ENCODE assay signal across 13 cellular contexts in the genomic region with DNA sequence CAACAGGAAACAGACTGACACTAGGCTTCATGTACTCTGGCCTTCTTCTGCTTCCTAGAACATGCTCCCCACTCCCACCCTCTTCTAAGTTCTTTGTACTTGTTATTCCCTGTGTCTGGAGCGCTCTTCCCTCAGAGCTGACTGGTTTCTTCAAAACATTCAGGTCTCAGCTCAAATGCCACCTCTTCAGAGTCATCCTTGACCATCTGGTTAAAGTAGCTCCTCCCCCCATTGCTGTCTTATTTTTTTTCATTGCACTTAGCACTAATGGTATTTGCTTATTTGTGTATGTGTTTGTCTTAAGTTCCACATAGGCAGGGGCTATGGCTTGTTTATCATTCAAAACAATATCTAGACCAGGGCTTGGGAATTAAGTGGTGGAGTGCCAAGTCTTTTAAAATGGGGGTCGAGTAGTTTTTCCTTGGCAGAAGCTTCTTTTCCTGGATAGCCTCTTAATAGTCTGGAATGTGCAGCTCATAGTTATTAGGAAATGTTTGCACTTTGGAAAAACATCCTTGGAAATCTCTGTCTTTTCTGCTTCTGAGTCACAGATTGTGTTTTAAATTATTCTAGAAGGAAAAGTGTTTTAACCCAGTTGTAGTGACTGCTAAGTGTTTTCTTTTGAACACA. TPM values are rescaled to one million over a fixed set of nuclear protein-coding genes. Genes with fewer than 3 reads are reported as not detected.
A peak's percentile ranks its signal among the peaks of the same experiment; 100 is the strongest.
DNase-seq lines count a peak whose midpoint lies in the region; ATAC-seq and TF ChIP-seq lines count a peak whose summit lies in the region.
"Had no signal": no experiment of that assay in that cellular context is flagged by ENCODE, and none has a peak within 500 bp of the region (broad histone marks: within the 10 kb centered on the region; RNA-seq: fewer than 3 reads in every experiment).

No MANE protein-coding gene starts in this region.

- ATAC-seq in stimulated activated naive CD8-positive, alpha-beta T cell treated with anti-CD3 and anti-CD28 coated beads, Interleukin-15, Interleukin-2, amounts not matched to agents 100 U/mL and 50 U/mL, for 24 hours: no peak
- no peak for ATAC-seq in GM21529 (IDR thresholded peaks at IDR 0.05; ENCODE audit: unreplicated experiment)
- ATAC-seq: foreskin keratinocyte had no signal

- no peak overlapping the region for H3K4me3 Mint-ChIP-seq in stimulated activated naive CD8-positive, alpha-beta T cell treated with anti-CD3 and anti-CD28 coated beads, Interleukin-15, Interleukin-2, amounts not matched to agents 100 ng/mL and 50 ng/mL, for 24 hours

- TF ChIP-seq CTCF in brain microvascular endothelial cell (IDR thresholded peaks at IDR 0.05; ENCODE audit: low read depth, low read length, missing control alignments) (no peak), OCI-LY7 (conservative IDR thresholded peaks at IDR 0.05; ENCODE audit: low read length) (no peak), GM13977 (IDR thresholded peaks at IDR 0.05; ENCODE audit: extremely low read depth, insufficient read depth, missing control alignments) (no peak)

- H3K4me3 ChIP-seq in brain microvascular endothelial cell (ENCODE audit: low read depth, low read length) (no peak overlapping the region), OCI-LY7 (ENCODE audit: low read depth, low read length, poor library complexity, severe bottlenecking) (no peak overlapping the region)

- H3K9me3 Mint-ChIP-seq in stimulated activated naive CD8-positive, alpha-beta T cell treated with anti-CD3 and anti-CD28 coated beads, Interleukin-15, Interleukin-2, amounts not matched to agents 100 ng/mL and 50 ng/mL, for 24 hours: no peaks in the 10 kb centered on the region
- H3K9me3 Mint-ChIP-seq: activated T-helper 2 cell treated with anti-CD3 and anti-CD28 coated beads, Interferon-gamma antibody, Interleukin-2, Interleukin-4, amounts not matched to agents 10 μg/mL and 5 μg/mL and 100 μg/mL, durations not matched to agents 14 hours and 24 hours and 36 hours had no signal

- H3K9me2 ChIP-seq in OCI-LY7 (ENCODE audit: insufficient read depth, low read length): no peaks in the 10 kb centered on the region

- H3K79me2 ChIP-seq in OCI-LY7 (ENCODE audit: insufficient read depth, low read depth, low read length): no peaks in the 10 kb centered on the region

- no TSS peak for BruUV-seq in OCI-LY7 (replicated peaks; lab: Mats Ljungman, UMichigan)

- intact Hi-C loops in OCI-LY7 (cut with micrococcal nuclease; ENCODE audit: unreplicated experiment): no loop called here

- CTCF ChIA-PET in OCI-LY7 (lab: Charles Lee; ENCODE audit: unreplicated experiment): no interaction called here

- peak overlapping the region; percentile 43 for H3K27ac Mint-ChIP-seq in stimulated activated naive CD8-positive, alpha-beta T cell treated with anti-CD3 and anti-CD28 coated beads, Interleukin-15, Interleukin-2, amounts not matched to agents 100 ng/mL and 50 ng/mL, for 24 hours
- H3K27ac Mint-ChIP-seq: activated T-helper 2 cell treated with anti-CD3 and anti-CD28 coated beads, Interferon-gamma antibody, Interleukin-2, Interleukin-4, amounts not matched to agents 10 μg/mL and 5 μg/mL and 100 μg/mL, durations not matched to agents 14 hours and 24 hours and 36 hours had no signal

- no peak overlapping the region for H2AFZ ChIP-seq in OCI-LY7 (ENCODE audit: low read length)

- no peaks in the 10 kb centered on the region for H4K20me1 ChIP-seq in OCI-LY7 (ENCODE audit: insufficient read depth, low read length)

- H3K36me3 Mint-ChIP-seq in stimulated activated naive CD8-positive, alpha-beta T cell treated with anti-CD3 and anti-CD28 coated beads, Interleukin-15, Interleukin-2, amounts not matched to agents 100 ng/mL and 50 ng/mL, for 24 hours (ENCODE audit: low read depth): peaks cover 11% of the 10 kb centered on the region

- POLR2A ChIA-PET in OCI-LY7 (lab: Charles Lee): interaction anchor here (0.7 to 1.5 kb wide), 2 partner anchors 24 to 85 kb away, joined by 3 read pairs; no protein-coding TSS in a partner anchor

- H3K27me3 ChIP-seq in brain microvascular endothelial cell (replicated peaks): no peaks in the 10 kb centered on the region
- H3K27me3 ChIP-seq: foreskin keratinocyte had no signal

- H3K36me3 ChIP-seq in brain microvascular endothelial cell (replicated peaks) (no peaks in the 10 kb centered on the region), OCI-LY7 (ENCODE audit: insufficient read depth, low read length) (peaks cover 6% of the 10 kb centered on the region; the same call in 1 of the 2 replicates)

- peaks cover 74% of the 10 kb centered on the region for H3K4me1 Mint-ChIP-seq in stimulated activated naive CD8-positive, alpha-beta T cell treated with anti-CD3 and anti-CD28 coated beads, Interleukin-15, Interleukin-2, amounts not matched to agents 100 ng/mL and 50 ng/mL, for 24 hours (ENCODE audit: low read depth)

- H3K27ac ChIP-seq in brain microvascular endothelial cell: no peak overlapping the region
- H3K27ac ChIP-seq in OCI-LY7 (ENCODE audit: low read depth, low read length, poor library complexity, severe bottlenecking): no peak overlapping the region
- H3K27ac ChIP-seq: C4-2B, foreskin keratinocyte had no signal

- DNase-seq in stimulated activated naive CD8-positive, alpha-beta T cell treated with anti-CD3 and anti-CD28 coated beads, Interleukin-15, Interleukin-2, amounts not matched to agents 100 U/mL and 50 U/mL, for 24 hours: no peak
- DNase-seq in brain microvascular endothelial cell (peak; percentile 17), kidney tubule cell (ENCODE audit: low spot score) (peak; percentile 53), OCI-LY7 (ENCODE audit: low spot score) (no peak), GM13977 (ENCODE audit: low spot score) (no peak), anterior cingulate cortex (lab: John Stamatoyannopoulos, UW) (no peak)
- DNase-seq: NCI-H510A treated with DMSO at 0.1 percent for 48 hours, T1000 had no signal

- no peaks in the 10 kb centered on the region for H3K4me1 ChIP-seq in OCI-LY7 (ENCODE audit: insufficient read depth, low read length, poor library complexity, severe bottlenecking)

- no peaks in the 10 kb centered on the region for H3K27me3 Mint-ChIP-seq in stimulated activated naive CD8-positive, alpha-beta T cell treated with anti-CD3 and anti-CD28 coated beads, Interleukin-15, Interleukin-2, amounts not matched to agents 100 ng/mL and 50 ng/mL, for 24 hours

- no peaks in the 10 kb centered on the region for H3K9me3 ChIP-seq in OCI-LY7 (ENCODE audit: low read length)

- no peak overlapping the region for H3K4me2 ChIP-seq in OCI-LY7 (ENCODE audit: low read length)

- in situ Hi-C loops in brain microvascular endothelial cell (cut with HindIII; ENCODE audit: low pct_ligation_motif_present, low sequenced_read_pairs): no loop called here
- in situ Hi-C loops in GM13977 (cut with MboI; ENCODE audit: low pct_unique_long_range_greater_than_20kb, low sequenced_read_pairs, unreplicated experiment): no loop called here

RNA-seq across cellular contexts. Expression of a gene that starts 60.0 kb away (rescaled TPM):
- 5.7 and 6.4 TPM in 2 replicates for total RNA-seq in OCI-LY7 (2014; rRNA removed; shearing (Covaris generic))
- 31.0 TPM in 2 replicates for total RNA-seq in OCI-LY7 (2022)

Comparison
In these comparisons a context has a peak if more than half of its experiments do, and no peak if none do; other contexts are left out.
1. DNase-seq: peak in brain microvascular endothelial cell (single experiment) and kidney tubule cell (single experiment); none in stimulated activated naive CD8-positive, alpha-beta T cell treated with anti-CD3 and anti-CD28 coated beads, Interleukin-15, Interleukin-2, amounts not matched to agents 100 U/mL and 50 U/mL, for 24 hours (single experiment), OCI-LY7 (single experiment), GM13977 (single experiment) and anterior cingulate cortex (0 of 58).